In the genomic region with DNA sequence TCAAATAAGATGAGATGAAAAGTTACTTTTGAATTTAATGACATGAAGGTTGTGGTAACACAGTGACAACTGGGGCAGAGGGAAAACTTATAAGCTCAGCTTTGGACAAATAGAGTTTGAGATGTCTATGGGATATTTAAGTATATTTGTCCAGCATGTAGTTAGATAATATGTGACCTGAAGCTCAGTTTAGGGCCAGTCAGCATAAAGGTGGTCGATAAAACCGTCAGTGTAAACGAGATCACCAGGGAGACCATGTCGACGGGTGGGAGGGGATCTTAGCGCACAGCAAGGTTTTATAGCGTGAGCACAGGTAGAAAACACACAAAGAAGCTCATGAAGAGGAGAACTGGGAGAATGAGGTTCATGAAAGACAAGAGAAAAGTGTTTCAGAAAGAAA, we compare ENCODE assay signal across 20 cellular contexts. TPM values are rescaled to one million over a fixed set of nuclear protein-coding genes. Genes with fewer than 3 reads are reported as not detected.
DNase-seq lines count a peak whose midpoint lies in the region; FAIRE-seq and TF ChIP-seq lines count a peak whose summit lies in the region.
"Had no signal": no experiment of that assay in that cellular context is flagged by ENCODE, and none has a peak within 500 bp of the region (broad histone marks: within the 10 kb centered on the region; RNA-seq: fewer than 3 reads in every experiment).

No MANE protein-coding gene starts in this region.

- peak overlapping the region; percentile 39 for H2BK15ac ChIP-seq in mesendoderm (replicated peaks; ENCODE audit: low read depth)

- H3K79me1 ChIP-seq in mesendoderm (ENCODE audit: low read length), result no peaks in the 10 kb centered on the region

- H3K36me3 ChIP-seq in Caco-2 (ENCODE audit: control insufficient read depth, insufficient read depth, low read length) (no peaks in the 10 kb centered on the region), mesendoderm (ENCODE audit: control insufficient read depth, insufficient read depth, low read length) (no peaks in the 10 kb centered on the region), kidney (ENCODE audit: control insufficient read depth in 1 of 2, insufficient read depth in 2 of 2, low read length in 2 of 2) (no peaks in the 10 kb centered on the region)
- H3K36me3 ChIP-seq: HAP-1 had no signal

- H3K18ac ChIP-seq in mesendoderm (ENCODE audit: low read length), result peak overlapping the region; percentile 36

- no peaks in the 10 kb centered on the region for H3K79me2 ChIP-seq in mesendoderm (ENCODE audit: control insufficient read depth, insufficient read depth, low read length)

- peak overlapping the region; percentile 47 for H4K5ac ChIP-seq in mesendoderm (ENCODE audit: low read length)

- peak overlapping the region; percentile 63; the same call in 1 of the 2 replicates for H3K27ac ChIP-seq in VCaP
- H3K27ac ChIP-seq in mesendoderm (ENCODE audit: low read depth, low read length), result no peak overlapping the region
- H3K27ac ChIP-seq in kidney (ENCODE audit: low read depth in 2 of 2, low read length in 2 of 2), result no peak overlapping the region
- H3K27ac ChIP-seq: C4-2B had no signal

- H3K9me3 Mint-ChIP-seq in Caco-2 (ENCODE audit: unreplicated experiment) (no peaks in the 10 kb centered on the region), CD14-positive monocyte (peaks cover 0 to 3% (median 0%) of the 10 kb centered on the region in 7 donors)
- H3K9me3 Mint-ChIP-seq: CD4-positive, alpha-beta memory T cell had no signal

- intact Hi-C loops in Caco-2 (cut with micrococcal nuclease; ENCODE audit: unreplicated experiment), result no loop called here
- intact Hi-C loops in kidney (cut with DNase I), result no loop called here
- intact Hi-C loops in CD14-positive monocyte (cut with micrococcal nuclease), result no loop called here

- no peak overlapping the region for H3K23ac ChIP-seq in mesendoderm (ENCODE audit: low read length)

- no peak overlapping the region for H3K4me2 ChIP-seq in mesendoderm (ENCODE audit: low read length)

- no peak for FAIRE-seq in kidney (lab: Jason Lieb, UNC)
- FAIRE-seq: A204.1, GM12878, GM19239 had no signal

- H3K9me3 ChIP-seq in Caco-2 (no peaks in the 10 kb centered on the region), kidney (ENCODE audit: control insufficient read depth in 1 of 2, low read length in 2 of 2) (no peaks in the 10 kb centered on the region)
- H3K9me3 ChIP-seq: HAP-1 had no signal

- no peak overlapping the region for H3K9ac ChIP-seq in mesendoderm (ENCODE audit: low read length)
- H3K9ac ChIP-seq in kidney (ENCODE audit: low read length in 2 of 2), result no peak overlapping the region

- H3K4ac ChIP-seq in mesendoderm (ENCODE audit: low read depth, low read length), result peak overlapping the region; percentile 97

- WGBS in mesendoderm (ENCODE audit: extremely low coverage, insufficient coverage, low lambda C conversion rate), result no CpG with 5 or more reads among the region's 7 CpGs

- H3K27me3 Mint-ChIP-seq in Caco-2 (ENCODE audit: insufficient read depth, unreplicated experiment) (no peaks in the 10 kb centered on the region), CD14-positive monocyte (ENCODE audit: low read depth in 3 of 3) (peaks cover 3 to 25% (median 13%) of the 10 kb centered on the region in 3 donors)

- peak overlapping the region; percentile 43 for H2AK5ac ChIP-seq in mesendoderm (ENCODE audit: low read length)

- POLR2A ChIA-PET in Caco-2 (lab: Charles Lee), result no interaction called here

- peak overlapping the region; percentile 86 for H3K27ac Mint-ChIP-seq in Caco-2 (ENCODE audit: unreplicated experiment)
- H3K27ac Mint-ChIP-seq in CD14-positive monocyte, result no peak overlapping the region
- H3K27ac Mint-ChIP-seq: CD4-positive, alpha-beta memory T cell had no signal

- H3K4me1 ChIP-seq in Caco-2 (peaks cover 42% of the 10 kb centered on the region), mesendoderm (ENCODE audit: control insufficient read depth, low read depth, low read length) (peaks cover 7% of the 10 kb centered on the region), kidney (ENCODE audit: control insufficient read depth in 1 of 2, insufficient read depth in 1 of 2, low read depth in 1 of 2, low read length in 2 of 2) (no peaks in the 10 kb centered on the region)

- peaks cover 18% of the 10 kb centered on the region for H3K4me1 Mint-ChIP-seq in Caco-2 (ENCODE audit: low read depth, unreplicated experiment)
- H3K4me1 Mint-ChIP-seq in CD14-positive monocyte, result no peaks in the 10 kb centered on the region
- H3K4me1 Mint-ChIP-seq: CD4-positive, alpha-beta memory T cell had no signal

- H3K36me3 Mint-ChIP-seq in Caco-2 (ENCODE audit: insufficient read depth, unreplicated experiment), result no peaks in the 10 kb centered on the region
- no peaks in the 10 kb centered on the region for H3K36me3 Mint-ChIP-seq in CD14-positive monocyte
- H3K36me3 Mint-ChIP-seq: CD4-positive, alpha-beta memory T cell had no signal

- H3K56ac ChIP-seq in mesendoderm (ENCODE audit: low read length), result peak overlapping the region; percentile 71

- CTCF ChIA-PET in Caco-2 (lab: Charles Lee), result no interaction called here

- no TSS peak for BruUV-seq in Caco-2 (replicated peaks; lab: Mats Ljungman, UMichigan)

- H3K4me3 Mint-ChIP-seq in Caco-2 (ENCODE audit: unreplicated experiment), result no peak overlapping the region
- H3K4me3 Mint-ChIP-seq in CD14-positive monocyte, result no peak overlapping the region
- H3K4me3 Mint-ChIP-seq: CD4-positive, alpha-beta memory T cell had no signal

- H3K4me3 ChIP-seq in Caco-2 (ENCODE audit: low read depth, low read length) (no peak overlapping the region), mesendoderm (ENCODE audit: low read length) (no peak overlapping the region), kidney (ENCODE audit: low read length in 2 of 2) (no peak overlapping the region)
- H3K4me3 ChIP-seq: GM12878, HAP-1 had no signal

- peak overlapping the region; percentile 47 for H2BK120ac ChIP-seq in mesendoderm (ENCODE audit: low read depth, low read length)

- TF ChIP-seq CTCF in Caco-2 (IDR thresholded peaks at IDR 0.05; ENCODE audit: insufficient read depth in 1 of 2, low read depth in 1 of 2, low read length in 1 of 2, severe bottlenecking in 1 of 2, unreplicated experiment in 1 of 2) (no peak), VCaP (conservative IDR thresholded peaks at IDR 0.05) (no peak), kidney (IDR thresholded peaks at IDR 0.05; ENCODE audit: borderline replicate concordance, extremely low read depth, insufficient read depth) (no peak), CD14-positive monocyte (IDR thresholded peaks at IDR 0.05) (no peak)

- H3K27me3 ChIP-seq in Caco-2 (replicated peaks; ENCODE audit: control insufficient read depth, insufficient read depth, low read length), result no peaks in the 10 kb centered on the region
- H3K27me3 ChIP-seq in mesendoderm (ENCODE audit: insufficient read depth, low read length, poor library complexity), result no peaks in the 10 kb centered on the region

- H2BK5ac ChIP-seq in mesendoderm (ENCODE audit: low read length), result peak overlapping the region; percentile 86

- no peak overlapping the region for H4K8ac ChIP-seq in mesendoderm (ENCODE audit: low read depth, low read length)

- no peak for DNase-seq in Caco-2
- DNase-seq in mesendoderm, result no peak
- no peak for DNase-seq in stimulated activated CD4-positive, alpha-beta T cell treated with anti-CD3 and anti-CD28 coated beads, Interleukin-1b, Interleukin-23, amount 100 ng/mL, for 48 hours
- DNase-seq in kidney, result no peak
- DNase-seq in CD14-positive monocyte (ENCODE audit: low spot score), result no peak
- DNase-seq: AML-193; Calu3; CD4-positive, alpha-beta memory T cell; DMS53; DND-41; EL had no signal

RNA-seq across cellular contexts. Expression of a gene that starts 7.4 kb away (rescaled TPM):
- total RNA-seq in Caco-2 (2022), result 3.1 and 3.3 TPM in 2 replicates
- polyA plus RNA-seq in mesendoderm (2013, experiment 1 of 2), result 4.9 TPM
- 4.9 TPM for polyA plus RNA-seq in mesendoderm (2013, experiment 2 of 2)
- total RNA-seq in kidney, result 0.91 TPM
- 4.0 TPM for polyA plus RNA-seq in kidney (ENCODE audit: insufficient read depth, low read depth, low replicate concordance)
- not detected for polyA plus RNA-seq in CD14-positive monocyte
- total RNA-seq: CD4-positive, alpha-beta memory T cell; GM12878 had no signal
- polyA plus RNA-seq: BJ, GM12878 had no signal

RNA-seq across cellular contexts. Expression of a gene that starts 47.6 kb away (rescaled TPM):
- total RNA-seq in Caco-2 (2022) (149 and 161 TPM in 2 replicates), kidney (0.25 TPM)
- polyA plus RNA-seq in mesendoderm (2013, experiment 1 of 2), result 176 TPM
- polyA plus RNA-seq in mesendoderm (2013, experiment 2 of 2), result 197 TPM
- polyA plus RNA-seq in kidney (ENCODE audit: insufficient read depth, low read depth, low replicate concordance) (1.6 TPM), CD14-positive monocyte (not detected)
- total RNA-seq: CD4-positive, alpha-beta memory T cell; G401; GM12878; H4 had no signal
- polyA plus RNA-seq: BJ; CD4-positive, alpha-beta memory T cell; GM12878 had no signal

RNA-seq across cellular contexts. Expression of a gene that starts 53.9 kb away (rescaled TPM):
- total RNA-seq in Caco-2 (2022), result 14.7 and 18.5 TPM in 2 replicates
- polyA plus RNA-seq in mesendoderm (2013, experiment 1 of 2), result 46.8 TPM
- 44.2 TPM for polyA plus RNA-seq in mesendoderm (2013, experiment 2 of 2)
- 1.1 TPM for total RNA-seq in kidney
- 4.1 TPM for polyA plus RNA-seq in kidney (ENCODE audit: insufficient read depth, low read depth, low replicate concordance)
- polyA plus RNA-seq in CD14-positive monocyte, result not detected
- total RNA-seq: CD4-positive, alpha-beta memory T cell had no signal
- polyA plus RNA-seq: CD4-positive, alpha-beta memory T cell had no signal

Comparison
In these comparisons a context has a peak if more than half of its experiments do, and no peak if none do; other contexts are left out.
1. RNA of a gene that starts 47.6 kb away (total RNA-seq): 149 to 161 TPM in Caco-2; 0.25 TPM in kidney (single experiment); every median in the first group is over 100 times any median in the second.